ENCODE assay signal across 3 cellular contexts in the genomic region with DNA sequence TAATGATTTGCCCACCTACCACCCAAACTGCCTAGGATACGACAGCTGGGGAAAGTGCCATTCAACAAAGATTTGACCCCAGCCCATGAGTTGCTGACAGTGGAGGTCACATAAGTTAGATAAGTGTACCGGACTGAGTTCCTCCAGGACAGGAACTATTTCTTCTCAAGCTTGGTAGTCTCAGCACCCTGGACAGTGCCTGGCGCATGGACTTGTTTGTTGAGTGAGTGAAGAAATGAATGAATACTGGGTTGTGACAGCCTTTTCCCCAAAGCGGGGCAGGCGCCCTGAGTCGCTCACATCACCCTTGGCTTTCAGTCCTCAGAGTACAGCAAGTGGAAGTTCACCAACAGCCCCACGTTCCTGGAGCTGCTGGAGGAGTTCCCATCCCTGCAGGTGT.
TF ChIP-seq lines count a peak whose summit lies in the region.

No MANE protein-coding gene starts in this region.

TF ChIP-seq in A549, 52 proteins besides CTCF, POLR2A, EP300 and RAD21:
- peak; percentile 17; the same call in 1 of the 2 replicates for TF ChIP-seq EHMT2 (IDR thresholded peaks at IDR 0.05; ENCODE audit: low read depth)
- TF ChIP-seq, protein P1, sequence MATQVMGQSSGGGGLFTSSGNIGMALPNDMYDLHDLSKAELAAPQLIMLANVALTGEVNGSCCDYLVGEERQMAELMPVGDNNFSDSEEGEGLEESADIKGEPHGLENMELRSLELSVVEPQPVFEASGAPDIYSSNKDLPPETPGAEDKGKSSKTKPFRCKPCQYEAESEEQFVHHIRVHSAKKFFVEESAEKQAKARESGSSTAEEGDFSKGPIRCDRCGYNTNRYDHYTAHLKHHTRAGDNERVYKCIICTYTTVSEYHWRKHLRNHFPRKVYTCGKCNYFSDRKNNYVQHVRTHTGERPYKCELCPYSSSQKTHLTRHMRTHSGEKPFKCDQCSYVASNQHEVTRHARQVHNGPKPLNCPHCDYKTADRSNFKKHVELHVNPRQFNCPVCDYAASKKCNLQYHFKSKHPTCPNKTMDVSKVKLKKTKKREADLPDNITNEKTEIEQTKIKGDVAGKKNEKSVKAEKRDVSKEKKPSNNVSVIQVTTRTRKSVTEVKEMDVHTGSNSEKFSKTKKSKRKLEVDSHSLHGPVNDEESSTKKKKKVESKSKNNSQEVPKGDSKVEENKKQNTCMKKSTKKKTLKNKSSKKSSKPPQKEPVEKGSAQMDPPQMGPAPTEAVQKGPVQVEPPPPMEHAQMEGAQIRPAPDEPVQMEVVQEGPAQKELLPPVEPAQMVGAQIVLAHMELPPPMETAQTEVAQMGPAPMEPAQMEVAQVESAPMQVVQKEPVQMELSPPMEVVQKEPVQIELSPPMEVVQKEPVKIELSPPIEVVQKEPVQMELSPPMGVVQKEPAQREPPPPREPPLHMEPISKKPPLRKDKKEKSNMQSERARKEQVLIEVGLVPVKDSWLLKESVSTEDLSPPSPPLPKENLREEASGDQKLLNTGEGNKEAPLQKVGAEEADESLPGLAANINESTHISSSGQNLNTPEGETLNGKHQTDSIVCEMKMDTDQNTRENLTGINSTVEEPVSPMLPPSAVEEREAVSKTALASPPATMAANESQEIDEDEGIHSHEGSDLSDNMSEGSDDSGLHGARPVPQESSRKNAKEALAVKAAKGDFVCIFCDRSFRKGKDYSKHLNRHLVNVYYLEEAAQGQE (IDR thresholded peaks at IDR 0.05): peak; percentile 89

TF ChIP-seq in GM23338, 12 proteins besides CTCF, POLR2A, EP300 and RAD21:
- TF ChIP-seq, protein P1 (IDR thresholded peaks at IDR 0.05; ENCODE audit: unreplicated experiment): peak; percentile 78

TF ChIP-seq in H1, 55 proteins besides CTCF, POLR2A, EP300 and RAD21:
- TF ChIP-seq, protein P2, sequence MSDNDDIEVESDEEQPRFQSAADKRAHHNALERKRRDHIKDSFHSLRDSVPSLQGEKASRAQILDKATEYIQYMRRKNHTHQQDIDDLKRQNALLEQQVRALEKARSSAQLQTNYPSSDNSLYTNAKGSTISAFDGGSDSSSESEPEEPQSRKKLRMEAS (IDR thresholded peaks at IDR 0.05): peak; percentile 25; the same call in 1 of the 2 replicates
